ENCODE assay signal across 6 cellular contexts in genomic region chr15:90884719-90885431, GRCh38. TPM values are rescaled to one million over a fixed set of nuclear protein-coding genes. Genes with fewer than 3 reads are reported as not detected.
A peak's percentile ranks its signal among the peaks of the same experiment; 100 is the strongest.
DNase-seq lines count a peak whose midpoint lies in the region; ATAC-seq and TF ChIP-seq lines count a peak whose summit lies in the region.

No MANE protein-coding gene starts in this region.

- 76 to 77% methylated on average over 16 of the region's 16 CpGs for WGBS in ectodermal cell, 2 experiments
- WGBS in psoas muscle, 3 donors: 40 to 61% (median 55%) methylated on average over 15 to 16 of the region's 16 CpGs

- H3K4me1 ChIP-seq in ectodermal cell (ENCODE audit: control insufficient read depth, insufficient read depth, low read length): peaks cover 18% of the 10 kb centered on the region
- H3K4me1 ChIP-seq in psoas muscle: peaks cover 12% of the 10 kb centered on the region

- H3K9me3 ChIP-seq in ectodermal cell (ENCODE audit: control insufficient read depth, low read length) (no peaks in the 10 kb centered on the region), psoas muscle (no peaks in the 10 kb centered on the region)

- H3K36me3 ChIP-seq in ectodermal cell (ENCODE audit: control insufficient read depth, insufficient read depth, low read length) (no peaks in the 10 kb centered on the region), psoas muscle (ENCODE audit: insufficient read depth in 1 of 2, low read depth in 1 of 2) (peaks cover 0 to 38% of the 10 kb centered on the region in 2 donors)

- no peak overlapping the region for H3K27ac ChIP-seq in ectodermal cell (ENCODE audit: insufficient read depth, low read depth, low read length, poor library complexity, severe bottlenecking)
- peak overlapping the region; percentile 73 for H3K27ac ChIP-seq in psoas muscle

- no peak for TF ChIP-seq CTCF in psoas muscle (IDR thresholded peaks at IDR 0.05)

- intact Hi-C loops in psoas muscle (cut with DNase I): loop anchor here in 1 of 2 donors (5.0 kb wide), 2 partner anchors 188 to 568 kb away; no protein-coding TSS in a partner anchor

- peak; percentile 4 for ATAC-seq in HG03280 (IDR thresholded peaks at IDR 0.05; ENCODE audit: unreplicated experiment)
- peak in 3 of 4 donors; percentile 3 to 10 (median 5) for ATAC-seq in psoas muscle
- ATAC-seq in HG03159 (IDR thresholded peaks at IDR 0.05; ENCODE audit: unreplicated experiment): no peak

- no peak for DNase-seq in psoas muscle
- DNase-seq in GDM1 (lab: John Stamatoyannopoulos, UW): no peak
- no peak for DNase-seq in AG08396 (ENCODE audit: low spot score)

- H3K27me3 ChIP-seq in ectodermal cell (ENCODE audit: control insufficient read depth, insufficient read depth, low read length, poor library complexity, severe bottlenecking): no peaks in the 10 kb centered on the region
- H3K27me3 ChIP-seq in psoas muscle (ENCODE audit: insufficient read depth in 3 of 3, low read length in 2 of 3): no peaks in the 10 kb centered on the region

- H3K4me3 ChIP-seq in ectodermal cell (ENCODE audit: insufficient read depth, low read depth, low read length) (peak overlapping the region; percentile 14), psoas muscle (peak overlapping the region; percentile 69)

RNA-seq across cellular contexts. Expression of gene FES, which starts 0.6 kb away (rescaled TPM):
- polyA plus RNA-seq in ectodermal cell (2013, experiment 1 of 4): 3.6 TPM
- polyA plus RNA-seq in ectodermal cell (2013, experiment 2 of 4): 6.9 TPM
- 4.3 TPM for polyA plus RNA-seq in ectodermal cell (2013, experiment 3 of 4)
- 7.2 TPM for polyA plus RNA-seq in ectodermal cell (2013, experiment 4 of 4)
- total RNA-seq in psoas muscle: 1 to 10 TPM; 6.7 to 7.7 (median 7.2) TPM
- polyA plus RNA-seq in psoas muscle: 1 to 10 TPM; 4.2 to 8.1 (median 5.5) TPM

RNA-seq across cellular contexts. Expression of gene FURIN, which starts 16.5 kb away (rescaled TPM):
- 16.2 TPM for polyA plus RNA-seq in ectodermal cell (2013, experiment 1 of 4)
- polyA plus RNA-seq in ectodermal cell (2013, experiment 2 of 4): 17.4 TPM
- polyA plus RNA-seq in ectodermal cell (2013, experiment 3 of 4): 14.6 TPM
- 15.5 TPM for polyA plus RNA-seq in ectodermal cell (2013, experiment 4 of 4)
- 10 to 100 TPM; 27.2 to 67.8 (median 55.7) TPM for total RNA-seq in psoas muscle
- polyA plus RNA-seq in psoas muscle: 10 to 100 TPM; 37.6 to 99.3 (median 40.8) TPM

RNA-seq across cellular contexts. Expression of gene MAN2A2, which starts 18.2 kb away (rescaled TPM):
- 32.3 TPM for polyA plus RNA-seq in ectodermal cell (2013, experiment 1 of 4)
- polyA plus RNA-seq in ectodermal cell (2013, experiment 2 of 4): 32.5 TPM
- 31.3 TPM for polyA plus RNA-seq in ectodermal cell (2013, experiment 3 of 4)
- polyA plus RNA-seq in ectodermal cell (2013, experiment 4 of 4): 31.2 TPM
- 100 to 1,000 TPM in 3 of 4 donors, 10 to 100 TPM in 1; 73.0 to 127 (median 121) TPM for total RNA-seq in psoas muscle
- 100 to 1,000 TPM in 1 of 3 donors, 10 to 100 TPM in 2; 22.9 to 111 (median 41.5) TPM for polyA plus RNA-seq in psoas muscle

RNA-seq across cellular contexts. Expression of gene HDDC3, which starts 47.5 kb away (rescaled TPM):
- 17.9 TPM for polyA plus RNA-seq in ectodermal cell (2013, experiment 1 of 4)
- 14.7 TPM for polyA plus RNA-seq in ectodermal cell (2013, experiment 2 of 4)
- polyA plus RNA-seq in ectodermal cell (2013, experiment 3 of 4): 15.2 TPM
- polyA plus RNA-seq in ectodermal cell (2013, experiment 4 of 4): 16.6 TPM
- total RNA-seq in psoas muscle: 10 to 100 TPM in 3 of 4 donors, 1 to 10 TPM in 1; 9.9 to 25.5 (median 12.9) TPM
- polyA plus RNA-seq in psoas muscle: 10 to 100 TPM in 2 of 3 donors, 1 to 10 TPM in 1; 7.2 to 23.9 (median 14.0) TPM

RNA-seq across cellular contexts. Expression of gene UNC45A, which starts 50.2 kb away (rescaled TPM):
- polyA plus RNA-seq in ectodermal cell (2013, experiment 1 of 4): 72.6 TPM
- 79.2 TPM for polyA plus RNA-seq in ectodermal cell (2013, experiment 2 of 4)
- 58.1 TPM for polyA plus RNA-seq in ectodermal cell (2013, experiment 3 of 4)
- 60.6 TPM for polyA plus RNA-seq in ectodermal cell (2013, experiment 4 of 4)
- total RNA-seq in psoas muscle: 10 to 100 TPM; 11.0 to 17.5 (median 12.1) TPM
- polyA plus RNA-seq in psoas muscle: 10 to 100 TPM in 2 of 3 donors, 1 to 10 TPM in 1; 9.2 to 15.3 (median 11.2) TPM
